In the genomic region with DNA sequence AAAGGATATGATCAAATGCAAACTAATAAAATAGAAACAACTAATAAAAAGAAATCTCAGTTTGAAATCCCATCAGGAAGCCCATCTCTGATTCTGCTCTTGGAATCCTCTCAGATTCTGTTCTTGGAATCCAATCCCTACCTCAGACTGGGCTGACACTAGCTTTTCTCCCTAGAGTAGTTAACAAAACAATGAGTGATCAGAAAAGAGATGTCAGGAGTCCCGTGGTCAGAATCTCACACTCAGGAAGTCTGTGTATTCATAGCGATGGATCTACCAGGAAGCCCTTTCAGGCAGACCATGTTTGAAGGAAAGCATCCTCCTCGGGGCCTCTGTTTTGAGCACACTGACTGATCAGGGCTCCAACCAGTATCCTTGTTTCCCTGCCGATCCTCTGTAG, we compare ENCODE assay signal across 1 cellular context.
TF ChIP-seq lines count a peak whose summit lies in the region.

No MANE protein-coding gene starts in this region.

TF ChIP-seq in HepG2, 621 proteins besides CTCF, POLR2A, EP300 and RAD21 (continued from another document):
- TF ChIP-seq NR3C1 (CRISPR knock-in tag; IDR thresholded peaks at IDR 0.05) = no peak
